Comparison of ENCODE assay signal across 8 cellular contexts in the genomic region with DNA sequence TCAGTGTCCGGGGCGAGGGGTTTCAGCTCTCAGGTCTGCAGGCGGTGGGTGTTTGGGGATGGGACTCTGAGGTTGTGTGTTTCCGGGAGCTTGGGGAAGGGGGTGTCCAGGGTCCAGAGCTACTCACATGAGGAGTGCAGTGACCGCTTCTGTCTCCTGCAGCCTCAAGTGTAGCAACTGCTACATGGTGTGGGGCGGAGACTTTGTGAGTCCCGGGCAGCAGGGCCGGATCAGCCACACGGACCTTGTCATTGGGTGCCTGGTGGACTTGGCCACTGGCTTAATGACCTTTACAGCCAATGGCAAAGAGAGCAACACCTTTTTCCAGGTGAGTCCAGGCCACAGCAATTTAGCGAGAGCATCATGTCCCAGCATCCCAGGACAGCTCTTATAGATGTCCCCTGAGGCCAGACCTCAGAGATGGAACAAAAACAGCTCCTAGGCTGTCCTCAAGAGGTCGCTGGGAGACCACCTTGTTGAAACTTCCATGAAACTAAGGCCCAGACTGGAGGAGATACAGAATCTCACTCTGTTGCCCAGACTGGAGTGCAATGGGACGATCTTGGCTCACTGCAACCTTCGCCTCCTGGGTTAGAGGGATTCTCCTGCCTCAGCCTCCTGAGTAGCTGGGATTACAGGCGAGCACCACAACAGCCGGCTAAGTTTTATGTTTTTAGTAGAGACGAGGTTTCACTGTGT.
DNase-seq lines count a peak whose midpoint lies in the region; TF ChIP-seq lines count a peak whose summit lies in the region.
"Had no signal": no experiment of that assay in that cellular context is flagged by ENCODE, and none has a peak within 500 bp of the region (broad histone marks: within the 10 kb centered on the region; RNA-seq: fewer than 3 reads in every experiment).

No MANE protein-coding gene starts in this region.

- CTCF ChIA-PET in RWPE1 (lab: Yijun Ruan, JAX): no interaction called here

- no peak overlapping the region for H3K27ac ChIP-seq in RWPE1
- H3K27ac ChIP-seq: psoas muscle had no signal

- POLR2A ChIA-PET in RWPE1 (lab: Yijun Ruan, JAX; ENCODE audit: low non-redundant PET): no interaction called here

- TF ChIP-seq CTCF in RWPE1 (conservative IDR thresholded peaks at IDR 0.05; ENCODE audit: low read depth): no peak

- DNase-seq in ELR (ENCODE audit: low read depth): peak; percentile 56
- peak; percentile 95 for DNase-seq in HuH-7 (ENCODE audit: low spot score)
- DNase-seq in RWPE1 (ENCODE audit: low spot score): peak; percentile 18
- DNase-seq in kidney tubule cell (ENCODE audit: low spot score): peak; percentile 3
- no peak for DNase-seq in NCI-H2171 treated with DMSO at 0.1 percent for 48 hours (lab: John Stamatoyannopoulos, UW)
- no peak for DNase-seq in SKM-1 treated with dmso at 0.1 percent for 144 hours (lab: John Stamatoyannopoulos, UW; ENCODE audit: unreplicated experiment)
- DNase-seq in NCI-H1417 treated with DMSO at 0.1 percent for 48 hours (lab: John Stamatoyannopoulos, UW): no peak
- DNase-seq: psoas muscle had no signal

Comparison
In these comparisons a context has a peak if more than half of its experiments do, and no peak if none do; other contexts are left out.
1. DNase-seq: peak in ELR (single experiment), HuH-7 (single experiment), RWPE1 (single experiment) and kidney tubule cell (single experiment); none in NCI-H2171 treated with DMSO at 0.1 percent for 48 hours (single experiment), SKM-1 treated with dmso at 0.1 percent for 144 hours (single experiment) and NCI-H1417 treated with DMSO at 0.1 percent for 48 hours (single experiment).